20 cellular contexts compared by ENCODE assay signal in genomic region chr11:36386411-36386810, GRCh38.
"Had no signal": no experiment of that assay in that cellular context is flagged by ENCODE, and none has a peak within 500 bp of the region (broad histone marks: within the 10 kb centered on the region; RNA-seq: fewer than 3 reads in every experiment).

No MANE protein-coding gene starts in this region.

- H3K9me3 ChIP-seq: right atrium auricular region, tibial nerve had no signal

- H3K36me3 ChIP-seq: right atrium auricular region, tibial nerve had no signal

- H3K36me3 Mint-ChIP-seq: mesothelial cell of epicardium, naive B cell had no signal

- H3K27ac Mint-ChIP-seq: activated T-helper 2 cell treated with anti-CD3 and anti-CD28 coated beads, Interferon-gamma antibody, Interleukin-2, Interleukin-4, amounts not matched to agents 10 μg/mL and 5 μg/mL and 100 μg/mL, durations not matched to agents 14 hours and 24 hours and 36 hours; mesothelial cell of epicardium had no signal

- DNase-seq: activated CD4-positive, alpha-beta T cell treated with anti-CD3 and anti-CD28 coated beads for 4 hours; activated CD4-positive, alpha-beta T cell treated with anti-CD3 and anti-CD28 coated beads, Interleukin-2, amount 50 U/mL, for 4 hours; activated CD8-positive, alpha-beta memory T cell treated with anti-CD3 and anti-CD28 coated beads, Interleukin-2, amount 50 U/mL, for 4 hours; activated T-cell treated with anti-CD3 and anti-CD28 coated beads, Interleukin-2, amount 50 U/mL, for 4 hours; dermis blood vessel endothelial cell; effector CD4-positive, alpha-beta T cell; islet precursor cell; mammary epithelial cell; naive B cell; occipital lobe; stimulated activated CD4-positive, alpha-beta T cell treated with anti-CD3 and anti-CD28 coated beads, Interleukin-1b, Interleukin-23, amount 100 ng/mL, for 48 hours; stimulated activated naive CD4-positive, alpha-beta T cell; T-helper 9 cell had no signal

- H3K4me1 Mint-ChIP-seq: mesothelial cell of epicardium had no signal

- H3K27ac ChIP-seq: right atrium auricular region, tibial nerve, VCaP had no signal

- H3K4me2 ChIP-seq: smooth muscle cell had no signal

- H3K27me3 Mint-ChIP-seq: naive B cell had no signal

- H3K4me3 ChIP-seq: right atrium auricular region, smooth muscle cell, tibial nerve had no signal

- H3K4me3 Mint-ChIP-seq: activated T-cell treated with anti-CD3 and anti-CD28 coated beads, Interleukin-2, amount 50 U/mL, for 4 hours; mesothelial cell of epicardium; naive B cell had no signal

- H3K27me3 ChIP-seq: right atrium auricular region, tibial nerve had no signal

- H3K4me1 ChIP-seq: right atrium auricular region had no signal

- ATAC-seq: activated naive CD4-positive, alpha-beta T cell treated with anti-CD3 and anti-CD28 coated beads, Interleukin-2, amount 50 U/mL, for 72 hours; activated T-cell treated with anti-CD3 and anti-CD28 coated beads, Interleukin-2, amount 50 U/mL, for 4 hours had no signal

- H3K9me3 Mint-ChIP-seq: activated naive CD4-positive, alpha-beta T cell treated with anti-CD3 and anti-CD28 coated beads, Interleukin-2, amount 50 U/mL, for 72 hours; activated T-cell treated with anti-CD3 and anti-CD28 coated beads, Interleukin-2, amount 50 U/mL, for 4 hours; activated T-helper 2 cell treated with anti-CD3 and anti-CD28 coated beads, Interferon-gamma antibody, Interleukin-2, Interleukin-4, amounts not matched to agents 10 μg/mL and 5 μg/mL and 100 μg/mL, durations not matched to agents 14 hours and 24 hours and 36 hours; mesothelial cell of epicardium; naive B cell had no signal
